ENCODE assay signal across 20 cellular contexts in the genomic region with DNA sequence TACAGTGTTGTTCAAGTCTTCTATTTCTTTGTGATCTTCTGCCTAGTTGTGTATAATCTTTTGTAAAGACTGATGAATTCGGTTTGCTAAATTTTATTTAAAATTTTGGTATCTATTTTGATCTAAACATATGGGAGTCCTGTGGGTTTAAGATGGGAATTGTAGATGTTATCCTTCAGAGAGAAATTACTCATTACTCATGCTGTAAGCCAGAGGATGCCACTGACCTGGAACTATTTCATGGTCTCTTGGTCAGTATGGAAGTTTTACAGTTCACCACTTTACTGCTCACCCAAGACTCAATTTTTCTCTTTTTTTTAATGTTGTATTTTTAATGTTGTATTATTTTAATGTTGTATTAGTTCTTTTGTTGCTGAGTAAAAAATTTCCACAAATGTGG.
DNase-seq lines count a peak whose midpoint lies in the region; ATAC-seq and TF ChIP-seq lines count a peak whose summit lies in the region.
"Had no signal": no experiment of that assay in that cellular context is flagged by ENCODE, and none has a peak within 500 bp of the region (broad histone marks: within the 10 kb centered on the region; RNA-seq: fewer than 3 reads in every experiment).

No MANE protein-coding gene starts in this region.

- H3K27ac Mint-ChIP-seq in endodermal cell (no peak overlapping the region), osteocyte (ENCODE audit: unreplicated experiment) (peak overlapping the region; percentile 43)
- H3K27ac Mint-ChIP-seq: B cell; CD4-positive, CD25-positive, alpha-beta regulatory T cell had no signal

- no peak overlapping the region for H3K4me3 Mint-ChIP-seq in endodermal cell
- H3K4me3 Mint-ChIP-seq in osteocyte (ENCODE audit: unreplicated experiment) = no peak overlapping the region
- H3K4me3 Mint-ChIP-seq: B cell; CD4-positive, CD25-positive, alpha-beta regulatory T cell had no signal

- 89 to 100% methylated on average over 1 of the region's 1 CpG for WGBS in endodermal cell (ENCODE audit: insufficient coverage in 1 of 2, insufficient read length in 1 of 2), 2 experiments

- H3K36me3 ChIP-seq in RWPE2 (ENCODE audit: low read depth) (no peaks in the 10 kb centered on the region; the same call in 1 of the 2 replicates), endodermal cell (ENCODE audit: control insufficient read depth, insufficient read depth, low read length) (no peaks in the 10 kb centered on the region), H7 (replicated peaks; ENCODE audit: control insufficient read depth, insufficient read depth, low read length) (no peaks in the 10 kb centered on the region)

- H3K9me3 ChIP-seq in RWPE2 (ENCODE audit: severe bottlenecking) (peaks cover 5% of the 10 kb centered on the region), endodermal cell (ENCODE audit: control insufficient read depth, low read length) (peaks cover 62% of the 10 kb centered on the region)

- H3K9me3 Mint-ChIP-seq in endodermal cell = peaks cover 44% of the 10 kb centered on the region
- H3K9me3 Mint-ChIP-seq in osteocyte (ENCODE audit: unreplicated experiment) = peaks cover 35% of the 10 kb centered on the region

- H3K4me1 Mint-ChIP-seq in endodermal cell (no peaks in the 10 kb centered on the region), osteocyte (ENCODE audit: unreplicated experiment) (peaks cover 36% of the 10 kb centered on the region)
- H3K4me1 Mint-ChIP-seq: B cell; CD4-positive, CD25-positive, alpha-beta regulatory T cell had no signal

- peak; percentile 48 for DNase-seq in EH (ENCODE audit: low read depth)
- DNase-seq in RWPE2 (ENCODE audit: low spot score) = no peak
- no peak for DNase-seq in endodermal cell
- DNase-seq in osteocyte (ENCODE audit: extremely low spot score, unreplicated experiment) = no peak
- no peak for DNase-seq in medulla oblongata (ENCODE audit: extremely low spot score)
- no peak for DNase-seq in H7
- no peak for DNase-seq in NCI-H1436 treated with DMSO at 0.1 percent for 48 hours (lab: John Stamatoyannopoulos, UW)
- DNase-seq in GM19238 (ENCODE audit: insufficient read length, low spot score) = no peak
- DNase-seq: Caco-2; CD4-positive, CD25-positive, alpha-beta regulatory T cell; NCI-H1048; NCI-H2081 treated with DMSO at 0.1 percent for 48 hours; NCI-H510A treated with DMSO at 0.1 percent for 48 hours; NCI-H82 had no signal

- no peak overlapping the region for H3K4me3 ChIP-seq in RWPE2 (ENCODE audit: severe bottlenecking)
- peak overlapping the region; percentile 28 for H3K4me3 ChIP-seq in endodermal cell (ENCODE audit: low read length)
- H3K4me3 ChIP-seq in H7 (ENCODE audit: insufficient read depth, low read depth, low read length) = no peak overlapping the region
- H3K4me3 ChIP-seq: PC-9, SK-N-MC had no signal

- H3K9ac ChIP-seq in endodermal cell (ENCODE audit: extremely low read depth, low read length, poor library complexity, severe bottlenecking) = no peak overlapping the region
- H3K9ac ChIP-seq: KMS-11 had no signal

- ATAC-seq in RWPE2 (ENCODE audit: low read depth) = no peak
- ATAC-seq: HepG2, Right ventricle myocardium inferior had no signal

- H3K4me1 ChIP-seq in RWPE2 (ENCODE audit: insufficient read depth, poor library complexity, severe bottlenecking) = peaks cover 22% of the 10 kb centered on the region
- peaks cover 4% of the 10 kb centered on the region for H3K4me1 ChIP-seq in endodermal cell (ENCODE audit: control insufficient read depth, insufficient read depth, low read length)
- H3K4me1 ChIP-seq: Caco-2 had no signal

- H3K27ac ChIP-seq in RWPE2 (ENCODE audit: poor library complexity, severe bottlenecking) (peak overlapping the region; percentile 89), endodermal cell (ENCODE audit: low read depth, low read length) (no peak overlapping the region)
- H3K27ac ChIP-seq: KMS-11, PC-9, SK-N-MC had no signal

- TF ChIP-seq CTCF in RWPE2 (IDR thresholded peaks at IDR 0.05; ENCODE audit: poor library complexity, severe bottlenecking) (no peak), endodermal cell (conservative IDR thresholded peaks at IDR 0.05) (no peak), osteocyte (IDR thresholded peaks at IDR 0.05) (no peak)

- no peaks in the 10 kb centered on the region for H3K27me3 ChIP-seq in RWPE2 (ENCODE audit: insufficient read depth, poor library complexity, severe bottlenecking)
- H3K27me3 ChIP-seq in endodermal cell (ENCODE audit: control insufficient read depth, insufficient read depth, low read length, poor library complexity, severe bottlenecking) = no peaks in the 10 kb centered on the region
- no peaks in the 10 kb centered on the region for H3K27me3 ChIP-seq in H7 (ENCODE audit: control insufficient read depth, insufficient read depth, low read length)

- no peaks in the 10 kb centered on the region for H3K27me3 Mint-ChIP-seq in endodermal cell (ENCODE audit: insufficient read depth)
- H3K27me3 Mint-ChIP-seq in osteocyte (ENCODE audit: unreplicated experiment) = no peaks in the 10 kb centered on the region
- H3K27me3 Mint-ChIP-seq: CD4-positive, CD25-positive, alpha-beta regulatory T cell had no signal

- H3K36me3 Mint-ChIP-seq in endodermal cell (ENCODE audit: low read depth) = no peaks in the 10 kb centered on the region
- peaks cover 26% of the 10 kb centered on the region for H3K36me3 Mint-ChIP-seq in osteocyte (ENCODE audit: unreplicated experiment)
